20 cellular contexts compared by ENCODE assay signal in genomic region chr5:54991446-54991845, GRCh38. TPM values are rescaled to one million over a fixed set of nuclear protein-coding genes. Genes with fewer than 3 reads are reported as not detected.
A peak's percentile ranks its signal among the peaks of the same experiment; 100 is the strongest.
DNase-seq lines count a peak whose midpoint lies in the region; ATAC-seq, FAIRE-seq and TF ChIP-seq lines count a peak whose summit lies in the region.
"Had no signal": no experiment of that assay in that cellular context is flagged by ENCODE, and none has a peak within 500 bp of the region (broad histone marks: within the 10 kb centered on the region; RNA-seq: fewer than 3 reads in every experiment).

No MANE protein-coding gene starts in this region.

- CTCF ChIA-PET in endothelial cell of umbilical vein (lab: Charles Lee), result interaction anchor here (1.0 to 2.4 kb wide), 4 partner anchors 11 to 168 kb away, joined by 3 to 13 read pairs (median 3); partner anchors contain the start of gene GPX8
- CTCF ChIA-PET in PC-9 (lab: Charles Lee), result no interaction called here

- no peaks in the 10 kb centered on the region; the same call in 1 of the 2 replicates for H3K9me2 ChIP-seq in PC-9 (ENCODE audit: insufficient read depth)

- H3F3A ChIP-seq in PC-9 (ENCODE audit: insufficient read depth, low read depth), result no peaks in the 10 kb centered on the region

- ATAC-seq in RWPE2 (ENCODE audit: low read depth) (no peak), lower lobe of right lung (no peak)
- ATAC-seq: HCT116 had no signal

- H3K4me2 ChIP-seq in endothelial cell of umbilical vein (ENCODE audit: insufficient read depth, low read length) (peak overlapping the region; percentile 70), osteoblast (ENCODE audit: insufficient read depth, low read length) (no peak overlapping the region), PC-9 (no peak overlapping the region)

- H3K9me3 ChIP-seq in RWPE2 (ENCODE audit: severe bottlenecking) (no peaks in the 10 kb centered on the region), endothelial cell of umbilical vein (replicated peaks; ENCODE audit: control insufficient read depth, insufficient read depth, low read length) (no peaks in the 10 kb centered on the region), osteoblast (ENCODE audit: low read depth, low read length) (no peaks in the 10 kb centered on the region), PC-9 (ENCODE audit: insufficient read depth, low read depth) (no peaks in the 10 kb centered on the region), lower lobe of right lung (no peaks in the 10 kb centered on the region)

- H3K4me3 ChIP-seq in RWPE2 (ENCODE audit: severe bottlenecking) (no peak overlapping the region), endothelial cell of umbilical vein (replicated peaks in 1 of 3; ENCODE audit: insufficient read depth in 1 of 3, low read depth in 1 of 3, low read length in 3 of 3) (no peak overlapping the region), osteoblast (ENCODE audit: insufficient read depth, low read length) (no peak overlapping the region), PC-9 (no peak overlapping the region), lower lobe of right lung (no peak overlapping the region)

- intact Hi-C loops in endothelial cell of umbilical vein (cut with micrococcal nuclease) (no loop called here), PC-9 (cut with micrococcal nuclease; ENCODE audit: unreplicated experiment) (no loop called here), lower lobe of right lung (cut with DNase I) (no loop called here)

- peak overlapping the region; percentile 38 for H3K9ac ChIP-seq in endothelial cell of umbilical vein (replicated peaks; ENCODE audit: extremely low read depth, insufficient read depth, low read length)

- TF ChIP-seq CTCF in RWPE2 (IDR thresholded peaks at IDR 0.05; ENCODE audit: poor library complexity, severe bottlenecking) (no peak), endothelial cell of umbilical vein (IDR thresholded peaks at IDR 0.05; ENCODE audit: extremely low read depth in 1 of 2, insufficient read depth in 1 of 2, low read depth in 1 of 2, low read length in 2 of 2) (no peak), osteoblast (IDR thresholded peaks at IDR 0.05; ENCODE audit: extremely low read depth, low read depth, low read length) (no peak), PC-9 (conservative IDR thresholded peaks at IDR 0.05) (no peak), lower lobe of right lung (IDR thresholded peaks at IDR 0.05) (no peak)

- no peaks in the 10 kb centered on the region for H3K27me3 ChIP-seq in RWPE2 (ENCODE audit: insufficient read depth, poor library complexity, severe bottlenecking)
- no peaks in the 10 kb centered on the region for H3K27me3 ChIP-seq in endothelial cell of umbilical vein (ENCODE audit: control insufficient read depth in 2 of 2, insufficient read depth in 2 of 2, low read length in 2 of 2)
- no peaks in the 10 kb centered on the region for H3K27me3 ChIP-seq in osteoblast (ENCODE audit: insufficient read depth, low read length)
- H3K27me3 ChIP-seq in PC-9 (ENCODE audit: insufficient read depth, low read depth), result peaks cover 10% of the 10 kb centered on the region
- H3K27me3 ChIP-seq in lower lobe of right lung (ENCODE audit: low read depth), result peaks cover 9% of the 10 kb centered on the region

- no peaks in the 10 kb centered on the region for H4K20me1 ChIP-seq in endothelial cell of umbilical vein (replicated peaks; ENCODE audit: control insufficient read depth, extremely low read depth, insufficient read depth, low read length)
- no peaks in the 10 kb centered on the region for H4K20me1 ChIP-seq in osteoblast (ENCODE audit: insufficient read depth, low read length)
- no peaks in the 10 kb centered on the region for H4K20me1 ChIP-seq in PC-9 (ENCODE audit: insufficient read depth)

- no peak overlapping the region for H2AFZ ChIP-seq in endothelial cell of umbilical vein (ENCODE audit: low read depth, low read length)
- H2AFZ ChIP-seq in osteoblast (ENCODE audit: low read length), result no peak overlapping the region
- no peak overlapping the region for H2AFZ ChIP-seq in PC-9

- dilution Hi-C loops in endothelial cell of umbilical vein (cut with MboI; ENCODE audit: extremely low pct_ligation_motif_present, low sequenced_read_pairs), result loop anchor here (25.0 kb wide), 1 partner anchor 146 kb away; no protein-coding TSS in a partner anchor

- peak; percentile 54 for DNase-seq in ELR (ENCODE audit: low read depth)
- no peak for DNase-seq in RWPE2 (ENCODE audit: low spot score)
- no peak for DNase-seq in endothelial cell of umbilical vein (ENCODE audit: low read depth, low spot score)
- no peak for DNase-seq in osteoblast (ENCODE audit: insufficient read length, low spot score, missing footprints)
- DNase-seq in PC-9, result no peak
- no peak for DNase-seq in GM12891 (ENCODE audit: insufficient read length, low spot score)
- no peak for DNase-seq in lower lobe of right lung
- DNase-seq: AML-193, COR-L47, DMS153, KG1, NCI-H1092, NCI-H146, NCI-H2081, NCI-H748 treated with DMSO at 0.1 percent for 48 hours had no signal

- POLR2A ChIA-PET in endothelial cell of umbilical vein (lab: Charles Lee), result no interaction called here
- POLR2A ChIA-PET in PC-9 (lab: Charles Lee; ENCODE audit: unreplicated experiment), result no interaction called here

- no peak for TF ChIP-seq POLR2A in endothelial cell of umbilical vein (IDR thresholded peaks at IDR 0.05; ENCODE audit: low read depth, low read length)
- TF ChIP-seq POLR2A in GM12891 (IDR thresholded peaks at IDR 0.05; ENCODE audit: low read depth, low read length), result no peak

- no TSS peak for BruUV-seq in endothelial cell of umbilical vein (replicated peaks; lab: Mats Ljungman, UMichigan)
- BruUV-seq in PC-9 (replicated peaks; lab: Mats Ljungman, UMichigan), result no TSS peak

- H3K9me1 ChIP-seq in endothelial cell of umbilical vein (replicated peaks; ENCODE audit: control insufficient read depth, extremely low read depth, insufficient read depth, low read length), result no peaks in the 10 kb centered on the region

- H3K4me1 ChIP-seq in RWPE2 (ENCODE audit: insufficient read depth, poor library complexity, severe bottlenecking), result peaks cover 13% of the 10 kb centered on the region
- H3K4me1 ChIP-seq in endothelial cell of umbilical vein (ENCODE audit: control insufficient read depth, extremely low read depth, insufficient read depth, low read length), result peaks cover 71% of the 10 kb centered on the region
- H3K4me1 ChIP-seq in osteoblast (ENCODE audit: insufficient read depth, low read length), result peaks cover 16% of the 10 kb centered on the region
- H3K4me1 ChIP-seq in PC-9 (replicated peaks; ENCODE audit: insufficient read depth), result no peaks in the 10 kb centered on the region
- H3K4me1 ChIP-seq in lower lobe of right lung, result peaks cover 4% of the 10 kb centered on the region

- FAIRE-seq in endothelial cell of umbilical vein (lab: Jason Lieb, UNC) (no peak), GM12891 (lab: Jason Lieb, UNC) (no peak)

- H3K27ac ChIP-seq in RWPE2 (ENCODE audit: poor library complexity, severe bottlenecking) (peak overlapping the region; percentile 67), endothelial cell of umbilical vein (ENCODE audit: insufficient read depth, low read depth, low read length) (peak overlapping the region; percentile 82), osteoblast (ENCODE audit: low read depth, low read length) (peak overlapping the region; percentile 57), PC-9 (no peak overlapping the region), lower lobe of right lung (no peak overlapping the region)

- H3K79me2 ChIP-seq in endothelial cell of umbilical vein (ENCODE audit: control insufficient read depth, insufficient read depth, low read length) (no peaks in the 10 kb centered on the region), osteoblast (ENCODE audit: insufficient read depth, low read length) (no peaks in the 10 kb centered on the region), PC-9 (ENCODE audit: low read depth) (no peaks in the 10 kb centered on the region)

- H3K36me3 ChIP-seq in RWPE2 (ENCODE audit: low read depth), result no peaks in the 10 kb centered on the region
- H3K36me3 ChIP-seq in endothelial cell of umbilical vein (ENCODE audit: control insufficient read depth in 2 of 2, extremely low read depth in 1 of 2, insufficient read depth in 2 of 2, low read length in 2 of 2), result no peaks in the 10 kb centered on the region
- H3K36me3 ChIP-seq in osteoblast (ENCODE audit: insufficient read depth, low read length), result no peaks in the 10 kb centered on the region
- no peaks in the 10 kb centered on the region for H3K36me3 ChIP-seq in PC-9 (ENCODE audit: low read depth)
- H3K36me3 ChIP-seq in lower lobe of right lung, result no peaks in the 10 kb centered on the region

TF ChIP-seq in endothelial cell of umbilical vein, 7 proteins besides CTCF, POLR2A, EP300 and RAD21 (continues in another document):
- TF ChIP-seq JUN (IDR thresholded peaks at IDR 0.05; ENCODE audit: borderline replicate concordance, insufficient read depth, insufficient read length, low read depth), result no peak

TF ChIP-seq in GM12891, 5 proteins besides CTCF, POLR2A, EP300 and RAD21 (continues in another document):
- no peak for TF ChIP-seq POLR2AphosphoS5 (IDR thresholded peaks at IDR 0.05; ENCODE audit: low read depth, low read length)
- no peak for TF ChIP-seq POU2F2 (IDR thresholded peaks at IDR 0.05; ENCODE audit: low read depth, low read length)
- no peak for TF ChIP-seq TAF1 (IDR thresholded peaks at IDR 0.05; ENCODE audit: low read depth, low read length)

RNA-seq across cellular contexts. Expression of gene ESM1, which starts 6.1 kb away (rescaled TPM):
- total RNA-seq in endothelial cell of umbilical vein (577 and 781 TPM in 2 replicates), osteoblast (1.8 and 2.9 TPM in 2 replicates), PC-9 (2021) (0.15 TPM in 1 of 2 replicates, not detected in the other), lower lobe of right lung (0.68 TPM)
- 214 and 221 TPM in 2 replicates for polyA plus RNA-seq in endothelial cell of umbilical vein
- 246 and 299 TPM in 2 replicates for polyA plus RNA-seq in endothelial cell of umbilical vein (2011; cell fraction: cytosol; rRNA removed)
- 294 and 310 TPM in 2 replicates for polyA plus RNA-seq in endothelial cell of umbilical vein (2011; cell fraction: nucleus; rRNA removed)
- polyA plus RNA-seq in endothelial cell of umbilical vein (2012), result 424 and 469 TPM in 2 replicates
- 215 and 222 TPM in 2 replicates for polyA minus RNA-seq in endothelial cell of umbilical vein
- not detected for polyA minus RNA-seq in endothelial cell of umbilical vein (2011; cell fraction: cytosol; rRNA and poly(A)+ RNA removed)
- 225 and 290 TPM in 2 replicates for polyA minus RNA-seq in endothelial cell of umbilical vein (2011; cell fraction: nucleus; rRNA and poly(A)+ RNA removed)
- polyA plus RNA-seq in GM12891 (2012; ENCODE audit: low read depth, missing spikeins), result not detected
- total RNA-seq: A673 had no signal
- polyA plus RNA-seq: CD14-positive monocyte had no signal

RNA-seq across cellular contexts. Expression of gene GZMK, which starts 32.6 kb away (rescaled TPM):
- not detected in 2 replicates for total RNA-seq in endothelial cell of umbilical vein
- polyA plus RNA-seq in endothelial cell of umbilical vein, result not detected in 2 replicates
- polyA plus RNA-seq in endothelial cell of umbilical vein (2011; cell fraction: cytosol; rRNA removed), result not detected in 2 replicates
- polyA plus RNA-seq in endothelial cell of umbilical vein (2011; cell fraction: nucleus; rRNA removed), result not detected in 2 replicates
- not detected in 2 replicates for polyA plus RNA-seq in endothelial cell of umbilical vein (2012)
- polyA minus RNA-seq in endothelial cell of umbilical vein, result not detected in 2 replicates
- not detected for polyA minus RNA-seq in endothelial cell of umbilical vein (2011; cell fraction: cytosol; rRNA and poly(A)+ RNA removed)
- not detected in 2 replicates for polyA minus RNA-seq in endothelial cell of umbilical vein (2011; cell fraction: nucleus; rRNA and poly(A)+ RNA removed)
- total RNA-seq in osteoblast, result not detected in 2 replicates
- total RNA-seq in PC-9 (2021), result not detected in 2 replicates
- polyA plus RNA-seq in GM12891 (2012; ENCODE audit: low read depth, missing spikeins), result not detected
- 1.8 TPM for total RNA-seq in lower lobe of right lung
- total RNA-seq: A673, M059J, NCI-H460 had no signal

Comparison
In these comparisons a context has a peak if more than half of its experiments do, and no peak if none do; other contexts are left out.
1. H3K27ac ChIP-seq: peak in RWPE2 (single experiment), endothelial cell of umbilical vein (single experiment) and osteoblast (single experiment); none in PC-9 (single experiment) and lower lobe of right lung (single experiment).
2. RNA of gene ESM1, which starts 6.1 kb away (total RNA-seq): 577 to 781 TPM in endothelial cell of umbilical vein; 1.8 to 2.9 TPM in osteoblast, 0.68 TPM in lower lobe of right lung (single experiment) and 0.15 TPM in PC-9; every median in the first group is over 100 times any median in the second.